9 cellular contexts compared by ENCODE assay signal in genomic region chr6:154951400-154952200, GRCh38. TPM values are rescaled to one million over a fixed set of nuclear protein-coding genes. Genes with fewer than 3 reads are reported as not detected.
DNase-seq lines count a peak whose midpoint lies in the region; ATAC-seq and TF ChIP-seq lines count a peak whose summit lies in the region.
"Had no signal": no experiment of that assay in that cellular context is flagged by ENCODE, and none has a peak within 500 bp of the region (broad histone marks: within the 10 kb centered on the region; RNA-seq: fewer than 3 reads in every experiment).

No MANE protein-coding gene starts in this region.

- intact Hi-C loops in dendritic cell treated with granulocyte-macrophage colony-stimulating factor and Interleukin-4, amounts not matched to agents 40 ng/mL and 50 ng/mL, for 4 days (cut with micrococcal nuclease) = no loop called here
- intact Hi-C loops in lower leg skin (cut with DNase I; ENCODE audit: low total_unique reads) = no loop called here

- no peaks in the 10 kb centered on the region for H3K27me3 Mint-ChIP-seq in dendritic cell treated with granulocyte-macrophage colony-stimulating factor and Interleukin-4, amounts not matched to agents 40 ng/mL and 50 ng/mL, for 4 days

- DNase-seq in M059J (ENCODE audit: low read depth) = peak; percentile 68
- DNase-seq in NCI-H526 treated with DMSO at 0.1 percent for 48 hours (lab: John Stamatoyannopoulos, UW) = no peak
- DNase-seq in lower leg skin (ENCODE audit: low spot score in 2 of 2) = no peak
- no peak for DNase-seq in HuH-7 (ENCODE audit: low spot score)
- no peak for DNase-seq in superior temporal gyrus (ENCODE audit: extremely low spot score)

- peaks cover 57% of the 10 kb centered on the region for H3K36me3 Mint-ChIP-seq in dendritic cell treated with granulocyte-macrophage colony-stimulating factor and Interleukin-4, amounts not matched to agents 40 ng/mL and 50 ng/mL, for 4 days (ENCODE audit: low read depth)

- 56 to 68% methylated on average over 10 of the region's 10 CpGs for WGBS in lower leg skin, 2 donors

- H3K9me3 Mint-ChIP-seq in dendritic cell treated with granulocyte-macrophage colony-stimulating factor and Interleukin-4, amounts not matched to agents 40 ng/mL and 50 ng/mL, for 4 days = no peaks in the 10 kb centered on the region

- ATAC-seq in GM18517 (IDR thresholded peaks at IDR 0.05; ENCODE audit: unreplicated experiment) (peak; percentile 79), GM21825 (IDR thresholded peaks at IDR 0.05; ENCODE audit: unreplicated experiment) (peak; percentile 79)

- H3K27ac Mint-ChIP-seq in dendritic cell treated with granulocyte-macrophage colony-stimulating factor and Interleukin-4, amounts not matched to agents 40 ng/mL and 50 ng/mL, for 4 days = peak overlapping the region; percentile 5

- H3K4me3 ChIP-seq in lower leg skin (ENCODE audit: low read depth, poor library complexity, severe bottlenecking) = no peak overlapping the region
- H3K4me3 ChIP-seq: suprapubic skin had no signal

- H3K4me3 Mint-ChIP-seq in dendritic cell treated with granulocyte-macrophage colony-stimulating factor and Interleukin-4, amounts not matched to agents 40 ng/mL and 50 ng/mL, for 4 days = no peak overlapping the region

- peaks cover 14% of the 10 kb centered on the region for H3K4me1 Mint-ChIP-seq in dendritic cell treated with granulocyte-macrophage colony-stimulating factor and Interleukin-4, amounts not matched to agents 40 ng/mL and 50 ng/mL, for 4 days (ENCODE audit: low read depth)

- TF ChIP-seq POLR2A in lower leg skin (IDR thresholded peaks at IDR 0.05) = no peak

- no peak for TF ChIP-seq CTCF in lower leg skin (IDR thresholded peaks at IDR 0.05)

RNA-seq across cellular contexts. Expression of gene TIAM2, which starts 43.5 kb away (rescaled TPM):
- total RNA-seq in M059J (2014; rRNA removed; shearing (Covaris generic)) = 8.1 and 18.8 TPM in 2 replicates
- total RNA-seq in lower leg skin = 10 to 100 TPM in 1 of 4 donors, 1 to 10 TPM in 3; 5.4 to 11.0 (median 7.4) TPM
